10 cellular contexts compared by ENCODE assay signal in the genomic region with DNA sequence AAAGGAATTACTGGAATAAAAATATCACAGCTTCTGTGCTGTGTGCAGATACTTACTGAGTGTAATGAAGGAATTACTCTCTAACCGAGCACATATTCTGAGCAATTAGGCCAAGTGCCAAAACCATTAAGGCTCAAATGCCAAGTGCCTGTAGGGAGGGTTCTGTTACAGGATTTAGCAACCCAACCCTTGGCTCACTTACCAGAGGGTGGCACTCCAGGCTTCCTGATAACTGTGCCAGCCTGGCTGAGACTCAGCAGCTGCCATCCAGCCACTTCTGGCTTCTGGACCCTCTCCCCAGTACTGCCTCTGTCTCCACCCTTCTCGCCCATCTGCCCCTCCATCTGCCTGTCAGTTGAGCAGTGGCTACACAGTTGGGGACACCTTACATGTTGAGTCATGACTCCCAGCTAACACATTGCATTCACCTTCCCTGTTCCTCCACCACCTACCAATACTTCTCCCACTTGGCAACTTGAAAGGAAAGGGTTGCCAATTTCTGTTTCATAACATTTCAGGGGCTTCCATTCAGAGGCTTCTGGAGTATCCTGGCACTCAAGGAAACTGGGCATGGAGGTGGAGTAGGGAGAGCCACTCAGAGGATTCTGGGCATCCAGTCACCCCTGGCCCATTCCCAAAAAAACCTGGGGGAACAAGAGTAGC.
DNase-seq lines count a peak whose midpoint lies in the region; ATAC-seq, FAIRE-seq and TF ChIP-seq lines count a peak whose summit lies in the region.
"Had no signal": no experiment of that assay in that cellular context is flagged by ENCODE, and none has a peak within 500 bp of the region (broad histone marks: within the 10 kb centered on the region; RNA-seq: fewer than 3 reads in every experiment).

No MANE protein-coding gene starts in this region.

- no peak for TF ChIP-seq RAD21 in HepG2 (CRISPR knock-in tag; IDR thresholded peaks at IDR 0.05)

- intact Hi-C loops in HepG2 (cut with micrococcal nuclease; ENCODE audit: unreplicated experiment) = no loop called here
- intact Hi-C loops in transverse colon (cut with DNase I; ENCODE audit: low total_unique reads) = no loop called here

- 69% methylated on average over 2 of the region's 2 CpGs for WGBS in HepG2 (ENCODE audit: low lambda C conversion rate)
- 39 to 40% methylated on average over 1 to 2 of the region's 2 CpGs for WGBS in transverse colon (ENCODE audit: low coverage in 1 of 2), 2 donors

- BruUV-seq in HepG2 (replicated peaks; lab: Mats Ljungman, UMichigan) = no TSS peak

- H3K79me2 ChIP-seq in HepG2 (ENCODE audit: insufficient read depth, low read length) = no peaks in the 10 kb centered on the region

- no peaks in the 10 kb centered on the region for H3K36me3 ChIP-seq in brain microvascular endothelial cell (replicated peaks)
- no peaks in the 10 kb centered on the region for H3K36me3 ChIP-seq in HepG2 (replicated peaks in 1 of 2; ENCODE audit: control insufficient read depth in 1 of 2, insufficient read depth in 2 of 2, low read length in 2 of 2)
- no peaks in the 10 kb centered on the region for H3K36me3 ChIP-seq in transverse colon
- H3K36me3 ChIP-seq: SJSA1, tibial artery had no signal

- H3K9me3 ChIP-seq in HepG2 (ENCODE audit: low read length) (no peaks in the 10 kb centered on the region), transverse colon (no peaks in the 10 kb centered on the region)
- H3K9me3 ChIP-seq: SJSA1 had no signal

- H3K4me1 ChIP-seq in HepG2 (ENCODE audit: insufficient read depth, low read length) (no peaks in the 10 kb centered on the region), transverse colon (peaks cover 0 to 41% (median 10%) of the 10 kb centered on the region in 4 donors)

- no peak overlapping the region for H2AFZ ChIP-seq in HepG2 (ENCODE audit: low read length)

- H3K27me3 ChIP-seq in brain microvascular endothelial cell (replicated peaks) (no peaks in the 10 kb centered on the region), HepG2 (ENCODE audit: control insufficient read depth in 1 of 2, insufficient read depth in 2 of 2, low read length in 2 of 2) (no peaks in the 10 kb centered on the region), transverse colon (no peaks in the 10 kb centered on the region)
- H3K27me3 ChIP-seq: SJSA1, tibial artery had no signal

- no peak overlapping the region for H3K4me3 ChIP-seq in brain microvascular endothelial cell (ENCODE audit: low read depth, low read length)
- H3K4me3 ChIP-seq in HepG2 (replicated peaks in 1 of 3; ENCODE audit: insufficient read depth in 1 of 3, low read depth in 2 of 3, low read length in 3 of 3) = no peak overlapping the region
- no peak overlapping the region for H3K4me3 ChIP-seq in transverse colon
- H3K4me3 ChIP-seq: SJSA1, tibial artery had no signal

- H3K27ac ChIP-seq in brain microvascular endothelial cell (no peak overlapping the region), HepG2 (ENCODE audit: extremely low read length, insufficient read depth, low read length) (no peak overlapping the region), transverse colon (peak overlapping the region in 1 of 4 donors; percentile 19)
- H3K27ac ChIP-seq: SJSA1, tibial artery had no signal

- no peak overlapping the region for H3K4me2 ChIP-seq in HepG2 (ENCODE audit: low read depth, low read length)

- no peaks in the 10 kb centered on the region for H4K20me1 ChIP-seq in HepG2 (ENCODE audit: insufficient read depth, low read length)

- CTCF ChIA-PET in HepG2 (lab: Yijun Ruan, JAX; ENCODE audit: low intra/inter-chr PET ratio, low total read pairs) = no interaction called here

- DNase-seq in NCI-H1417 (lab: John Stamatoyannopoulos, UW) = peak; percentile 54 to 84 (median 76)
- DNase-seq in NCI-H1417 treated with DMSO at 0.1 percent for 48 hours (lab: John Stamatoyannopoulos, UW) = no peak
- peak; percentile 88 for DNase-seq in NCI-H524 treated with DMSO at 0.1 percent for 48 hours (lab: John Stamatoyannopoulos, UW)
- no peak for DNase-seq in brain microvascular endothelial cell
- no peak for DNase-seq in HepG2 (ENCODE audit: low spot score)
- DNase-seq in transverse colon = peak; percentile 76
- DNase-seq in GM19238 (ENCODE audit: insufficient read length, low spot score) = no peak

- TF ChIP-seq CTCF in brain microvascular endothelial cell (IDR thresholded peaks at IDR 0.05; ENCODE audit: low read depth, low read length, missing control alignments) = peak; percentile 53
- TF ChIP-seq CTCF in HepG2 (CRISPR knock-in tag; IDR thresholded peaks at IDR 0.05) = peak; percentile 31; the same call in 1 of the 2 replicates
- TF ChIP-seq CTCF in transverse colon (IDR thresholded peaks at IDR 0.05) = peak in 4 of 5 experiments; percentile 27 to 39 (median 34)

- ATAC-seq in HepG2 (no peak), GM21390 (IDR thresholded peaks at IDR 0.05; ENCODE audit: unreplicated experiment) (no peak)

- no peak overlapping the region for H3K9ac ChIP-seq in HepG2 (ENCODE audit: insufficient read depth, low read depth, low read length)

- FAIRE-seq in HepG2 (lab: Jason Lieb, UNC) = no peak

- TF ChIP-seq EP300 in HepG2 (IDR thresholded peaks at IDR 0.05; ENCODE audit: low read depth in 2 of 2, low read length in 2 of 2) = no peak
- TF ChIP-seq EP300 in HepG2 (CRISPR knock-in tag; IDR thresholded peaks at IDR 0.05; ENCODE audit: borderline replicate concordance) = no peak
- TF ChIP-seq EP300 in transverse colon (IDR thresholded peaks at IDR 0.05; ENCODE audit: low read depth) = no peak

- TF ChIP-seq POLR2A in HepG2 (IDR thresholded peaks at IDR 0.05; ENCODE audit: insufficient read depth in 1 of 2, low read depth in 2 of 2, low read length in 2 of 2) (no peak), transverse colon (IDR thresholded peaks at IDR 0.05) (no peak)

- in situ Hi-C loops in brain microvascular endothelial cell (cut with HindIII; ENCODE audit: low pct_ligation_motif_present, low sequenced_read_pairs) = no loop called here
- in situ Hi-C loops in HepG2 (cut with HindIII; ENCODE audit: extremely low pct_ligation_motif_present, low pct_unique_long_range_greater_than_20kb) = no loop called here
- in situ Hi-C loops in transverse colon (cut with MboI; ENCODE audit: low pct_ligation_motif_present in 1 of 4, low pct_unique_long_range_greater_than_20kb in 1 of 4, low sequenced_read_pairs in 3 of 4) = loop anchor here in 1 of 4 donors (25.0 kb wide), 1 partner anchor 921 kb away; no protein-coding TSS in a partner anchor

- POLR2A ChIA-PET in HepG2 (lab: Yijun Ruan, JAX) = no interaction called here

TF ChIP-seq in HepG2, 621 proteins besides CTCF, POLR2A, EP300 and RAD21:
- TF ChIP-seq STAG1 (CRISPR knock-in tag; IDR thresholded peaks at IDR 0.05) (peak; percentile 30), ZNF354B (CRISPR knock-in tag; IDR thresholded peaks at IDR 0.05) (no peak), GATAD1 (CRISPR knock-in tag; IDR thresholded peaks at IDR 0.05) (no peak)
- TF ChIP-seq, protein P1, sequence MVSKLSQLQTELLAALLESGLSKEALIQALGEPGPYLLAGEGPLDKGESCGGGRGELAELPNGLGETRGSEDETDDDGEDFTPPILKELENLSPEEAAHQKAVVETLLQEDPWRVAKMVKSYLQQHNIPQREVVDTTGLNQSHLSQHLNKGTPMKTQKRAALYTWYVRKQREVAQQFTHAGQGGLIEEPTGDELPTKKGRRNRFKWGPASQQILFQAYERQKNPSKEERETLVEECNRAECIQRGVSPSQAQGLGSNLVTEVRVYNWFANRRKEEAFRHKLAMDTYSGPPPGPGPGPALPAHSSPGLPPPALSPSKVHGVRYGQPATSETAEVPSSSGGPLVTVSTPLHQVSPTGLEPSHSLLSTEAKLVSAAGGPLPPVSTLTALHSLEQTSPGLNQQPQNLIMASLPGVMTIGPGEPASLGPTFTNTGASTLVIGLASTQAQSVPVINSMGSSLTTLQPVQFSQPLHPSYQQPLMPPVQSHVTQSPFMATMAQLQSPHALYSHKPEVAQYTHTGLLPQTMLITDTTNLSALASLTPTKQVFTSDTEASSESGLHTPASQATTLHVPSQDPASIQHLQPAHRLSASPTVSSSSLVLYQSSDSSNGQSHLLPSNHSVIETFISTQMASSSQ (IDR thresholded peaks at IDR 0.05; ENCODE audit: low read depth) = no peak
- TF ChIP-seq, protein P1 (CRISPR knock-in tag; IDR thresholded peaks at IDR 0.05; ENCODE audit: borderline replicate concordance) = no peak
TF ChIP-seq in HepG2: peak in this region for 1.

Comparison
In these comparisons a context has a peak if more than half of its experiments do, and no peak if none do; other contexts are left out.
1. DNase-seq: peak in NCI-H1417 (3 of 3), NCI-H524 treated with DMSO at 0.1 percent for 48 hours (single experiment) and transverse colon (single experiment); none in NCI-H1417 treated with DMSO at 0.1 percent for 48 hours (single experiment), brain microvascular endothelial cell (single experiment), HepG2 (single experiment) and GM19238 (single experiment).
2. Peak in every context shown above with its lines, with median percentiles within 50 percentile points of each other: CTCF ChIP-seq.